In genomic region chr5:138945421-138946240, GRCh38 we compare ENCODE assay signal across 12 cellular contexts.
A peak's percentile ranks its signal among the peaks of the same experiment; 100 is the strongest.
DNase-seq lines count a peak whose midpoint lies in the region; ATAC-seq and TF ChIP-seq lines count a peak whose summit lies in the region.
"Had no signal": no experiment of that assay in that cellular context is flagged by ENCODE, and none has a peak within 500 bp of the region (broad histone marks: within the 10 kb centered on the region; RNA-seq: fewer than 3 reads in every experiment).

No MANE protein-coding gene starts in this region.

- H3K36me3 Mint-ChIP-seq in neural crest cell (ENCODE audit: low read depth), result peaks cover 8% of the 10 kb centered on the region

- H3K27me3 Mint-ChIP-seq in neural crest cell (ENCODE audit: low read depth), result peaks cover 9% of the 10 kb centered on the region
- H3K27me3 Mint-ChIP-seq: activated naive CD8-positive, alpha-beta T cell treated with anti-CD3 and anti-CD28 coated beads, Interleukin-2, amount 50 U/mL, for 24 hours; stimulated activated naive B cell treated with anti-CD40 and anti-IgM and Interleukin-4, amounts not matched to agents 10 μg/mL and 1 μg/mL and 100 μg/mL, for 72 hours had no signal

- no peaks in the 10 kb centered on the region for H3K27me3 ChIP-seq in BE2C

- peaks cover 51% of the 10 kb centered on the region for H3K4me1 ChIP-seq in BE2C

- ATAC-seq in HG02840 (IDR thresholded peaks at IDR 0.05; ENCODE audit: low FRiP score, unreplicated experiment), result no peak
- no peak for ATAC-seq in HG02798 (IDR thresholded peaks at IDR 0.05; ENCODE audit: poor library complexity, unreplicated experiment)
- ATAC-seq in GM21619 (IDR thresholded peaks at IDR 0.05; ENCODE audit: unreplicated experiment), result no peak
- ATAC-seq: activated naive CD8-positive, alpha-beta T cell treated with anti-CD3 and anti-CD28 coated beads, Interleukin-2, amount 50 U/mL, for 24 hours; stimulated activated naive B cell treated with anti-CD40 and anti-IgM and Interleukin-4, amounts not matched to agents 10 μg/mL and 1 μg/mL and 100 μg/mL, for 72 hours had no signal

- no peak overlapping the region for H3K4me3 ChIP-seq in BE2C (ENCODE audit: low read depth, low read length)
- H3K4me3 ChIP-seq: lower lobe of right lung, PC-9 had no signal

- H3K36me3 ChIP-seq in BE2C, result no peaks in the 10 kb centered on the region; the same call in 1 of the 2 replicates

- TF ChIP-seq CTCF in BE2C (IDR thresholded peaks at IDR 0.05; ENCODE audit: low read depth, low read length) (peak; percentile 27; the same call in 1 of the 2 replicates), neural crest cell (conservative IDR thresholded peaks at IDR 0.05) (no peak)

- peak overlapping the region; percentile 59 for H3K27ac Mint-ChIP-seq in neural crest cell (ENCODE audit: unreplicated experiment)
- H3K27ac Mint-ChIP-seq: activated naive CD8-positive, alpha-beta T cell treated with anti-CD3 and anti-CD28 coated beads, Interleukin-2, amount 50 U/mL, for 24 hours had no signal

- peak; percentile 64 for DNase-seq in BE2C
- peak; percentile 4 for DNase-seq in NAMALWA (ENCODE audit: low spot score)
- peak; percentile 90 for DNase-seq in ecto neural progenitor cell (ENCODE audit: low spot score)
- DNase-seq in neural crest cell (ENCODE audit: low read depth, low spot score), result peak; percentile 64
- DNase-seq in COLO668 (lab: John Stamatoyannopoulos, UW; ENCODE audit: unreplicated experiment), result no peak
- DNase-seq: activated naive CD8-positive, alpha-beta T cell treated with anti-CD3 and anti-CD28 coated beads, Interleukin-2, amount 50 U/mL, for 24 hours; lower lobe of right lung; PC-9; stimulated activated naive B cell treated with anti-CD40 and anti-IgM and Interleukin-4, amounts not matched to agents 10 μg/mL and 1 μg/mL and 100 μg/mL, for 72 hours had no signal

- no peaks in the 10 kb centered on the region for H3K9me3 ChIP-seq in BE2C
- H3K9me3 ChIP-seq: lower lobe of right lung had no signal

- no peaks in the 10 kb centered on the region for H3K9me3 Mint-ChIP-seq in neural crest cell
- H3K9me3 Mint-ChIP-seq: activated naive CD8-positive, alpha-beta T cell treated with anti-CD3 and anti-CD28 coated beads, Interleukin-2, amount 50 U/mL, for 24 hours; stimulated activated naive B cell treated with anti-CD40 and anti-IgM and Interleukin-4, amounts not matched to agents 10 μg/mL and 1 μg/mL and 100 μg/mL, for 72 hours had no signal

- peak overlapping the region; percentile 42 for H3K4me3 Mint-ChIP-seq in neural crest cell
- H3K4me3 Mint-ChIP-seq: activated naive CD8-positive, alpha-beta T cell treated with anti-CD3 and anti-CD28 coated beads, Interleukin-2, amount 50 U/mL, for 24 hours; stimulated activated naive B cell treated with anti-CD40 and anti-IgM and Interleukin-4, amounts not matched to agents 10 μg/mL and 1 μg/mL and 100 μg/mL, for 72 hours had no signal

- peaks cover 38% of the 10 kb centered on the region for H3K4me1 Mint-ChIP-seq in neural crest cell
